ENCODE assay signal across 1 cellular context in genomic region chr21:25721987-25722386, GRCh38.
A peak's percentile ranks its signal among the peaks of the same experiment; 100 is the strongest.
TF ChIP-seq lines count a peak whose summit lies in the region.

No MANE protein-coding gene starts in this region.

TF ChIP-seq in K562, 482 proteins besides CTCF, POLR2A, EP300 and RAD21:
- TF ChIP-seq SAP30 (IDR thresholded peaks at IDR 0.05; ENCODE audit: borderline replicate concordance, insufficient read depth, low read depth, low read length, poor library complexity, severe bottlenecking): no peak
- no peak for TF ChIP-seq ARID2 (IDR thresholded peaks at IDR 0.05)
- TF ChIP-seq BRF1 (IDR thresholded peaks at IDR 0.05; ENCODE audit: borderline replicate concordance, extremely low read depth, insufficient read length): no peak
- 0 out of 2 replicates have a peak, but pooled peaks have one; percentile 13 for TF ChIP-seq POLR2AphosphoS2 (IDR thresholded peaks at IDR 0.05; ENCODE audit: low read length)
- no peak for TF ChIP-seq RB1 (IDR thresholded peaks at IDR 0.05; ENCODE audit: low read depth)
